ENCODE assay signal across 20 cellular contexts in the genomic region with DNA sequence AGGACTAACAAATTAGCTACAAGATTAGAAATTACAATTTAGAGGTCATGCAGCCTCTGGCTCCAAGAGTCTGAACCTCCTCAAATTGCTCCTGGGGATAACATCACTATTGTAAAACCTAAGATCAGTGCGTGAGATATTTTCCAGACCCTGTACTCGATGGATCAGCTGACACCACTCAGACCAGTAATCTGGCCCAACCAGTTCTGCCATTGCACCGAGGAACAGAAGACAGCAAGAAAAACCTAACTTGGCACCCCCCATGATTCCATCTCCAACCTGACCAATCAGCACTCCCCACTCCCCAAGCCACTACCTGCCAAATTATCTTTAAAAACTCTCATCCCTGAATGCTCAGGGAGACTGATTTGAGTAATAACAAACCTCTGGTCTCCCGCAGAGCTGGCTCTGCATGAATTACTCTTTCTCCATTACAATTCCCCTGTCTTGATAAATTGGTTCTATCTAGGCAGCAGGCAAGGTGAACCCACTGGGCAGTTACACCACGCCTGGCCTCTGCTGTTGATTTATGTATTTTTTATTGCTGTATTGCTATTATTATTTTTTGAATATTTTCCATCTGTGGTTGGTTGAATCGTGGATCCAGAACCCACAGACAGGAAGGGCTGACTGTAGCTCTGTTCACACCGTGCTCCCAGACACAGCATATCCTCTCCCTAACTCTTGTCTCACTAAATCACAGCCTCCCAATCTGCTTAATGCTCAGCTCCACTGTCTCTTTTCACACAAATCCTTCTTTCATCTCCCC. TPM values are rescaled to one million over a fixed set of nuclear protein-coding genes. Genes with fewer than 3 reads are reported as not detected.
DNase-seq lines count a peak whose midpoint lies in the region; ATAC-seq and TF ChIP-seq lines count a peak whose summit lies in the region.
"Had no signal": no experiment of that assay in that cellular context is flagged by ENCODE, and none has a peak within 500 bp of the region (broad histone marks: within the 10 kb centered on the region; RNA-seq: fewer than 3 reads in every experiment).

No MANE protein-coding gene starts in this region.

- H3K4me1 ChIP-seq in left lung, result peaks cover 0 to 35% of the 10 kb centered on the region in 2 donors

- intact Hi-C loops in left lung (cut with DNase I), result no loop called here
- intact Hi-C loops in Right ventricle myocardium superior (cut with DNase I), result no loop called here

- H3K9me3 ChIP-seq in iPS-18c (ENCODE audit: control insufficient read depth, insufficient read depth, low read length) (no peaks in the 10 kb centered on the region), left lung (no peaks in the 10 kb centered on the region)
- H3K9me3 ChIP-seq: ascending aorta, upper lobe of left lung had no signal

- peak overlapping the region; percentile 2 to 8 for H3K27ac Mint-ChIP-seq in activated naive CD4-positive, alpha-beta T cell treated with anti-CD3 and anti-CD28 coated beads, Interleukin-2, amount 50 U/mL, for 72 hours
- peak overlapping the region; percentile 28 for H3K27ac Mint-ChIP-seq in activated T-helper 17 cell treated with anti-CD3 and anti-CD28 coated beads, Interleukin-2, amount 50 U/mL, for 72 hours
- H3K27ac Mint-ChIP-seq: stimulated activated memory B cell treated with anti-CD40 and anti-IgM and Interleukin-4, amounts not matched to agents 10 μg/mL and 1 μg/mL and 100 μg/mL, for 72 hours; T-helper 1 cell treated with Interleukin-12 subunit alpha and Interleukin-12 subunit beta and Interleukin-4 antibody, amounts not matched to agents 30 μg/mL and 1 μg/mL, for 36 hours had no signal

- H3K27me3 ChIP-seq in left lung, result no peaks in the 10 kb centered on the region
- H3K27me3 ChIP-seq: ascending aorta, upper lobe of left lung had no signal

- no peak for TF ChIP-seq CTCF in left lung (IDR thresholded peaks at IDR 0.05)

- H3K27me3 Mint-ChIP-seq in activated T-helper 17 cell treated with anti-CD3 and anti-CD28 coated beads, Interleukin-2, amount 50 U/mL, for 72 hours, result no peaks in the 10 kb centered on the region
- H3K27me3 Mint-ChIP-seq: CD8-positive, alpha-beta memory T cell; stimulated activated memory B cell treated with anti-CD40 and anti-IgM and Interleukin-4, amounts not matched to agents 10 μg/mL and 1 μg/mL and 100 μg/mL, for 72 hours had no signal

- H3K36me3 ChIP-seq in left lung, result peaks cover 0 to 33% of the 10 kb centered on the region in 2 donors

- ATAC-seq in activated naive CD4-positive, alpha-beta T cell treated with anti-CD3 and anti-CD28 coated beads, Interleukin-2, amount 50 U/mL, for 72 hours, result no peak
- no peak for ATAC-seq in activated T-helper 17 cell treated with anti-CD3 and anti-CD28 coated beads, Interleukin-2, amount 50 U/mL, for 72 hours (replicated peaks)
- ATAC-seq in GM21576 (IDR thresholded peaks at IDR 0.05; ENCODE audit: unreplicated experiment) (no peak), left lung (no peak), Right ventricle myocardium superior (ENCODE audit: poor library complexity) (no peak)
- ATAC-seq: stimulated activated memory B cell treated with anti-CD40 and anti-IgM and Interleukin-4, amounts not matched to agents 10 μg/mL and 1 μg/mL and 100 μg/mL, for 72 hours had no signal

- H3K9me3 Mint-ChIP-seq in activated naive CD4-positive, alpha-beta T cell treated with anti-CD3 and anti-CD28 coated beads, Interleukin-2, amount 50 U/mL, for 72 hours, result peaks cover 0 to 8% of the 10 kb centered on the region in 2 donors
- no peaks in the 10 kb centered on the region for H3K9me3 Mint-ChIP-seq in activated T-helper 17 cell treated with anti-CD3 and anti-CD28 coated beads, Interleukin-2, amount 50 U/mL, for 72 hours
- H3K9me3 Mint-ChIP-seq: CD8-positive, alpha-beta memory T cell; T-helper 1 cell treated with Interleukin-12 subunit alpha and Interleukin-12 subunit beta and Interleukin-4 antibody, amounts not matched to agents 30 μg/mL and 1 μg/mL, for 36 hours had no signal

- H3K4me3 Mint-ChIP-seq in activated T-helper 17 cell treated with anti-CD3 and anti-CD28 coated beads, Interleukin-2, amount 50 U/mL, for 72 hours, result no peak overlapping the region
- H3K4me3 Mint-ChIP-seq: CD8-positive, alpha-beta memory T cell; stimulated activated memory B cell treated with anti-CD40 and anti-IgM and Interleukin-4, amounts not matched to agents 10 μg/mL and 1 μg/mL and 100 μg/mL, for 72 hours; T-helper 1 cell treated with Interleukin-12 subunit alpha and Interleukin-12 subunit beta and Interleukin-4 antibody, amounts not matched to agents 30 μg/mL and 1 μg/mL, for 36 hours had no signal

- peaks cover 10% of the 10 kb centered on the region for H3K4me1 Mint-ChIP-seq in activated T-helper 17 cell treated with anti-CD3 and anti-CD28 coated beads, Interleukin-2, amount 50 U/mL, for 72 hours

- DNase-seq in activated naive CD4-positive, alpha-beta T cell treated with anti-CD3 and anti-CD28 coated beads, Interleukin-2, amount 50 U/mL, for 72 hours (ENCODE audit: low spot score in 2 of 2), result no peak
- DNase-seq in activated naive CD4-positive, alpha-beta T cell treated with Interleukin-2 at 50 U/mL for 16 hours, result no peak
- DNase-seq in left lung (no peak), Right ventricle myocardium superior (no peak), iPS-NIHi7 (ENCODE audit: extremely low spot score) (no peak)
- DNase-seq: activated effector memory CD4-positive, alpha-beta T cell treated with Interleukin-2 at 50 U/mL for 16 hours; CD8-positive, alpha-beta memory T cell; NCI-H226; posterior cingulate gyrus; SHP77 treated with DMSO at 0.1 percent for 48 hours had no signal

- no peak overlapping the region for H3K27ac ChIP-seq in left lung

- H3K4me3 ChIP-seq in iPS-18c (ENCODE audit: insufficient read depth, low read depth, low read length), result peak overlapping the region; percentile 9; the same call in 1 of the 2 replicates
- H3K4me3 ChIP-seq in left lung, result no peak overlapping the region
- H3K4me3 ChIP-seq: ascending aorta, upper lobe of left lung had no signal

- peaks cover 0 to 7% of the 10 kb centered on the region in 2 donors for H3K36me3 Mint-ChIP-seq in activated naive CD4-positive, alpha-beta T cell treated with anti-CD3 and anti-CD28 coated beads, Interleukin-2, amount 50 U/mL, for 72 hours
- peaks cover 20% of the 10 kb centered on the region for H3K36me3 Mint-ChIP-seq in activated T-helper 17 cell treated with anti-CD3 and anti-CD28 coated beads, Interleukin-2, amount 50 U/mL, for 72 hours (ENCODE audit: low read depth)

RNA-seq across cellular contexts. Expression of gene HEBP1, which starts 9.2 kb away (rescaled TPM):
- total RNA-seq in activated naive CD4-positive, alpha-beta T cell treated with anti-CD3 and anti-CD28 coated beads, Interleukin-2, amount 50 U/mL, for 72 hours, result 10 to 100 TPM; 25.0 to 34.2 TPM
- 10 to 100 TPM; 14.4 to 16.3 TPM for total RNA-seq in activated T-helper 17 cell treated with anti-CD3 and anti-CD28 coated beads, Interleukin-2, amount 50 U/mL, for 72 hours
- total RNA-seq in left lung, result 10 to 100 TPM; 79.5 to 81.1 TPM
- 65.3 TPM for total RNA-seq in Right ventricle myocardium superior

RNA-seq across cellular contexts. Expression of gene GPRC5D, which starts 38.9 kb away (rescaled TPM):
- total RNA-seq in activated naive CD4-positive, alpha-beta T cell treated with anti-CD3 and anti-CD28 coated beads, Interleukin-2, amount 50 U/mL, for 72 hours, result not detected
- total RNA-seq in activated T-helper 17 cell treated with anti-CD3 and anti-CD28 coated beads, Interleukin-2, amount 50 U/mL, for 72 hours, result not detected
- total RNA-seq in left lung, result not detected
- not detected for total RNA-seq in Right ventricle myocardium superior
- total RNA-seq: A673; ascending aorta; CD8-positive, alpha-beta memory T cell; epithelial cell of proximal tubule; LHCN-M2 had no signal

RNA-seq across cellular contexts. Expression of gene FAM234B, which starts 53.3 kb away (rescaled TPM):
- total RNA-seq in activated naive CD4-positive, alpha-beta T cell treated with anti-CD3 and anti-CD28 coated beads, Interleukin-2, amount 50 U/mL, for 72 hours, result 10 to 100 TPM in 1 of 2 donors, 1 to 10 TPM in 1; 6.2 to 17.2 TPM
- 10 to 100 TPM in 1 of 2 donors, 1 to 10 TPM in 1; 9.7 to 14.7 TPM for total RNA-seq in activated T-helper 17 cell treated with anti-CD3 and anti-CD28 coated beads, Interleukin-2, amount 50 U/mL, for 72 hours
- total RNA-seq in left lung (10 to 100 TPM in 1 of 2 donors, 1 to 10 TPM in 1; 8.3 to 11.0 TPM), Right ventricle myocardium superior (1.8 TPM)
